ENCODE assay signal across 8 cellular contexts in the genomic region with DNA sequence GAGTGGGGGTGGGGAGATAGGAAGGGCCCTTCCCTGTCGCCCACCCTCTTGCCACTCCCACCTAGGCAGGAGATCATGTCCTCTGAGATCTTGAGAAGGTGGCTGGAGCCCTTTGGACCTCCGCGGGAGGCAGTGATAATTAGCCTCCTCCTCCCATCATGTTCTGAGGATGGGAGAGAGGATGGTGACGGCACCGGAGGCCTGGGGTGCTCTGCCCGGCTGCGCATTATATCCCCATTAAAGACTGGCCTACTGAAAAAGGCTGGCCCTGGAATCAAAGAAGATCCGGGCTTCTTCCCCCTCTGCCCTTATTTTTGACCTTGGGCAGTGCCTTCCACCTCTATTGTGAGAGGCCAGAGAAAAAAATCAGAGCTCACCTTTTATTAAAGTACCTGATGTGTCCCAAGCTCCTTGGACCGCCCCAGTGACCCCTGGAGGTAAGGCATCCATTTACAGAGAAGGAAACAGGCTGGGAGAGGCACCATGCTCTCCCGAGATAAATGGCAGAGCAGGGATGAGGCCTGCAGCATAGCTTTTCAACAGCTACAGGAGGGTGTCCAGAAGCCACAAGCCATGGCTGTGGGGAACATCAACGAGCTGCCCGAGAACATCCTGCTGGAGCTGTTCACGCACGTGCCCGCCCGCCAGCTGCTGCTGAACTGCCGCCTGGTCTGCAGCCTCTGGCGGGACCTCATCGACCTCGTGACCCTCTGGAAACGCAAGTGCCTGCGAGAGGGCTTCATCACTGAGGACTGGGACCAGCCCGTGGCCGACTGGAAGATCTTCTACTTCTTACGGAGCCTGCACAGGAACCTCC. TPM values are rescaled to one million over a fixed set of nuclear protein-coding genes. Genes with fewer than 3 reads are reported as not detected.
A peak's percentile ranks its signal among the peaks of the same experiment; 100 is the strongest.
DNase-seq lines count a peak whose midpoint lies in the region; ATAC-seq and TF ChIP-seq lines count a peak whose summit lies in the region.

No MANE protein-coding gene starts in this region.

- H3K27me3 ChIP-seq in H7 (ENCODE audit: control insufficient read depth, insufficient read depth, low read length), result peaks cover 29% of the 10 kb centered on the region

- peak overlapping the region; percentile 67 for H3K4me3 ChIP-seq in H7 (ENCODE audit: insufficient read depth, low read depth, low read length)
- H3K4me3 ChIP-seq in WI38 (ENCODE audit: low read depth, low read length), result peak overlapping the region; percentile 60
- H3K4me3 ChIP-seq in skin epidermis, result peak overlapping the region; percentile 56 to 83 (median 67)

- H3K9me3 Mint-ChIP-seq in glutamatergic neuron (ENCODE audit: unreplicated experiment), result peaks cover 6% of the 10 kb centered on the region

- peak overlapping the region; percentile 82 for H3K4me3 Mint-ChIP-seq in glutamatergic neuron (ENCODE audit: unreplicated experiment)

- H3K36me3 ChIP-seq in H7 (replicated peaks; ENCODE audit: control insufficient read depth, insufficient read depth, low read length), result peaks cover 9% of the 10 kb centered on the region

- peaks cover 9% of the 10 kb centered on the region for H3K4me1 Mint-ChIP-seq in glutamatergic neuron (ENCODE audit: low read depth, unreplicated experiment)

- H3K36me3 Mint-ChIP-seq in glutamatergic neuron (ENCODE audit: unreplicated experiment), result no peaks in the 10 kb centered on the region

- ATAC-seq in HG02885 (IDR thresholded peaks at IDR 0.05; ENCODE audit: poor library complexity, unreplicated experiment) (no peak), GM21526 (IDR thresholded peaks at IDR 0.05; ENCODE audit: low FRiP score, unreplicated experiment) (no peak)

- peak overlapping the region in 18 of 21 experiments; percentile 4 to 87 (median 68) for H3K27ac ChIP-seq in skin epidermis

- DNase-seq in H7 (peak; percentile 79), glutamatergic neuron (no peak), NCI-H2227 treated with DMSO at 0.1 percent for 48 hours (lab: John Stamatoyannopoulos, UW) (no peak), HCEC 1CT (no peak)

- H3K27ac Mint-ChIP-seq in glutamatergic neuron (ENCODE audit: unreplicated experiment), result peak overlapping the region; percentile 28

- TF ChIP-seq CTCF in WI38 (IDR thresholded peaks at IDR 0.05; ENCODE audit: low read depth, low read length) (no peak), glutamatergic neuron (IDR thresholded peaks at IDR 0.05; ENCODE audit: partially characterized antibody, unreplicated experiment) (no peak)

- peaks cover 10% of the 10 kb centered on the region for H3K27me3 Mint-ChIP-seq in glutamatergic neuron (ENCODE audit: unreplicated experiment)

RNA-seq across cellular contexts. Expression of a gene that starts 0.8 kb away (rescaled TPM):
- total RNA-seq in H7 (2014; rRNA removed; shearing (Covaris generic)), result 24.5 and 32.4 TPM in 2 replicates
- 51.7 TPM for total RNA-seq in glutamatergic neuron (ENCODE audit: unreplicated experiment)

RNA-seq across cellular contexts. Expression of a gene that starts 1.2 kb away (rescaled TPM):
- total RNA-seq in H7 (2014; rRNA removed; shearing (Covaris generic)), result 46.0 and 46.7 TPM in 2 replicates
- total RNA-seq in glutamatergic neuron (ENCODE audit: unreplicated experiment), result 22.2 TPM

RNA-seq across cellular contexts. Expression of a gene that starts 8.5 kb away (rescaled TPM):
- total RNA-seq in H7 (2014; rRNA removed; shearing (Covaris generic)), result 1.7 and 3.4 TPM in 2 replicates
- 1.3 TPM for total RNA-seq in glutamatergic neuron (ENCODE audit: unreplicated experiment)

RNA-seq across cellular contexts. Expression of a gene that starts 25.5 kb away (rescaled TPM):
- total RNA-seq in H7 (2014; rRNA removed; shearing (Covaris generic)), result 786 and 983 TPM in 2 replicates
- 90.2 TPM for total RNA-seq in glutamatergic neuron (ENCODE audit: unreplicated experiment)

RNA-seq across cellular contexts. Expression of a gene that starts 36.0 kb away (rescaled TPM):
- total RNA-seq in H7 (2014; rRNA removed; shearing (Covaris generic)), result 52.4 and 60.1 TPM in 2 replicates
- total RNA-seq in glutamatergic neuron (ENCODE audit: unreplicated experiment), result 111 TPM
